In the genomic region with DNA sequence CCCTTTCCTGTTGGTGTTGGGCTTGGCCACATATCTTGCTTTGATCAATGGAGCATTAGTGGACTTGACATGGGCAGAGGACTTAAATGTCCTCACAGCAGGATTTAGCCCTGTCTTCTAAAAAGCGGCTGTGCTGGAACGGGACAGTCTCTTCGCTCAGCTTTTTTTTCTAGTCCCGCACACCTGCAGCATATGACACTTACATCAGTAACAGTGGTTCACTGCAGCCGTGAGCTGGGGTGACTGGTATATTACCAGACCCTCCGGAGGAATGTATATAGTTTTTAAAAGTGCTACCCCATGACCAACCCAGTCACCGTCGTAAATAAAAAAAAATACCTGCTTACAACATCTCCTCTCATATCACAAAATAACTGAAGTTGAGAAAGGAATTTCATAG, we compare ENCODE assay signal across 1 cellular context.
TF ChIP-seq lines count a peak whose summit lies in the region.

No MANE protein-coding gene starts in this region.

TF ChIP-seq in HepG2, 621 proteins besides CTCF, POLR2A, EP300 and RAD21 (continued from another document):
- TF ChIP-seq SNAPC5 (CRISPR knock-in tag; IDR thresholded peaks at IDR 0.05; ENCODE audit: borderline replicate concordance) (no peak), RELA (CRISPR knock-in tag; IDR thresholded peaks at IDR 0.05) (no peak), FOXK2 (IDR thresholded peaks at IDR 0.05) (no peak), PBX3 (CRISPR knock-in tag; IDR thresholded peaks at IDR 0.05; ENCODE audit: borderline replicate concordance) (no peak)
- TF ChIP-seq, protein P1, sequence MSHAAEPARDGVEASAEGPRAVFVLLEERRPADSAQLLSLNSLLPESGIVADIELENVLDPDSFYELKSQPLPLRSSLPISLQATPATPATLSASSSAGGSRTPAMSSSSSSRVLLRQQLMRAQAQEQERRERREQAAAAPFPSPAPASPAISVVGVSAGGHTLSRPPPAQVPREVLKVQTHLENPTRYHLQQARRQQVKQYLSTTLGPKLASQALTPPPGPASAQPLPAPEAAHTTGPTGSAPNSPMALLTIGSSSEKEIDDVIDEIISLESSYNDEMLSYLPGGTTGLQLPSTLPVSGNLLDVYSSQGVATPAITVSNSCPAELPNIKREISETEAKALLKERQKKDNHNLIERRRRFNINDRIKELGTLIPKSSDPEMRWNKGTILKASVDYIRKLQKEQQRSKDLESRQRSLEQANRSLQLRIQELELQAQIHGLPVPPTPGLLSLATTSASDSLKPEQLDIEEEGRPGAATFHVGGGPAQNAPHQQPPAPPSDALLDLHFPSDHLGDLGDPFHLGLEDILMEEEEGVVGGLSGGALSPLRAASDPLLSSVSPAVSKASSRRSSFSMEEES (CRISPR knock-in tag; IDR thresholded peaks at IDR 0.05): no peak
